Comparison of ENCODE assay signal across 20 cellular contexts in the genomic region with DNA sequence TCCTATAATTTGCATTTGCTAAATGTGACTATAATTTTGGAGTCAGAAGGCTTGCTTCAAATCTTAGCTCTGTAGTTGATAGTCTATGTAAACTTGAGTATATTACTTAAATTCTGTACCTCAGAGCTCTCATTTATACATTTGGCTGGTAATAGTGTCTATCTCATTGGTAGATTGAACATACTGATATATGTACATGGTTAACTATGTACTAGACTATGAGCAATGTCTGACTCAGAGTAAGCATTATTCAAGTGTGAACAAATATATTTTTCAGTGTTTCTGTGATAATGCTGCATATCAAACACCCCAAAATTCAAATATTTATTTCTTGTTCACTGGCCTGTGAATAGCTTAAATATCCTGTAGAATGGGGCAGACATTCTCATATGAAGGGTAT.
"Had no signal": no experiment of that assay in that cellular context is flagged by ENCODE, and none has a peak within 500 bp of the region (broad histone marks: within the 10 kb centered on the region; RNA-seq: fewer than 3 reads in every experiment).

No MANE protein-coding gene starts in this region.

- ATAC-seq: K562, Panc1, SK-N-SH treated with all-trans-retinoic acid at 6 μM for 48 hours, T-helper 17 cell had no signal

- FAIRE-seq: HTR-8/SVneo, K562 had no signal

- H3K4me3 ChIP-seq: K562 had no signal

- DNase-seq: NCI-H1092, NCI-H1105 treated with DMSO at 0.1 percent for 48 hours, NCI-H1417 treated with DMSO at 0.1 percent for 48 hours, NCI-H146, NCI-H1694 treated with DMSO at 0.1 percent for 48 hours, NCI-H1930, NCI-H2081, NCI-H2107, NCI-H2227 treated with DMSO at 0.1 percent for 48 hours, NCI-H510A, NCI-H524 treated with DMSO at 0.1 percent for 48 hours, NCI-H69, NCI-H774, SHP77, T-helper 1 cell, T-helper 17 cell had no signal
